Comparison of ENCODE assay signal across 21 cellular contexts in genomic region chr6:150084426-150084825, GRCh38. TPM values are rescaled to one million over a fixed set of nuclear protein-coding genes. Genes with fewer than 3 reads are reported as not detected.
DNase-seq lines count a peak whose midpoint lies in the region; ATAC-seq, FAIRE-seq and TF ChIP-seq lines count a peak whose summit lies in the region.
"Had no signal": no experiment of that assay in that cellular context is flagged by ENCODE, and none has a peak within 500 bp of the region (broad histone marks: within the 10 kb centered on the region; RNA-seq: fewer than 3 reads in every experiment).

No MANE protein-coding gene starts in this region.

- no peak overlapping the region for H3K27ac Mint-ChIP-seq in endodermal cell
- H3K27ac Mint-ChIP-seq: CD4-positive, alpha-beta memory T cell; HFFc6 had no signal

- intact Hi-C loops in HepG2 (cut with micrococcal nuclease; ENCODE audit: unreplicated experiment), result no loop called here
- intact Hi-C loops in right lobe of liver (cut with DNase I), result loop anchor here (5.0 to 10.0 kb wide), 3 partner anchors 248 to 310 kb away; no protein-coding TSS in a partner anchor

- H3K9me3 Mint-ChIP-seq in endodermal cell, result peaks cover 2% of the 10 kb centered on the region
- H3K9me3 Mint-ChIP-seq: CD4-positive, alpha-beta memory T cell; HFFc6 had no signal

- 11% methylated on average over 7 of the region's 7 CpGs for WGBS in HepG2 (ENCODE audit: low lambda C conversion rate)
- WGBS in right lobe of liver (ENCODE audit: insufficient coverage, low coverage, low lambda C conversion rate, missing lambda C conversion rate), result 71% methylated on average over 7 of the region's 7 CpGs
- 89 to 93% methylated on average over 6 to 7 of the region's 7 CpGs for WGBS in endodermal cell (ENCODE audit: insufficient coverage in 1 of 2, insufficient read length in 1 of 2), 2 experiments

- H3K9ac ChIP-seq in HepG2 (ENCODE audit: insufficient read depth, low read depth, low read length), result no peak overlapping the region
- no peak overlapping the region for H3K9ac ChIP-seq in endodermal cell (ENCODE audit: extremely low read depth, low read length, poor library complexity, severe bottlenecking)

- TF ChIP-seq EP300 in HepG2 (IDR thresholded peaks at IDR 0.05; ENCODE audit: low read depth in 2 of 2, low read length in 2 of 2) (no peak), HepG2 (CRISPR knock-in tag; IDR thresholded peaks at IDR 0.05; ENCODE audit: borderline replicate concordance) (no peak)

- H3K27me3 Mint-ChIP-seq in endodermal cell (ENCODE audit: insufficient read depth), result no peaks in the 10 kb centered on the region

- H4K20me1 ChIP-seq in HepG2 (ENCODE audit: insufficient read depth, low read length), result no peaks in the 10 kb centered on the region

- no peaks in the 10 kb centered on the region for H3K79me2 ChIP-seq in HepG2 (ENCODE audit: insufficient read depth, low read length)

- CTCF ChIA-PET in HepG2 (lab: Yijun Ruan, JAX; ENCODE audit: low intra/inter-chr PET ratio, low total read pairs), result no interaction called here

- in situ Hi-C loops in HepG2 (cut with HindIII; ENCODE audit: extremely low pct_ligation_motif_present, low pct_unique_long_range_greater_than_20kb), result loop anchor here (5.0 to 10.0 kb wide), 2 partner anchors 253 to 730 kb away; no protein-coding TSS in a partner anchor

- no peak for TF ChIP-seq CTCF in HepG2 (CRISPR knock-in tag; IDR thresholded peaks at IDR 0.05)
- no peak for TF ChIP-seq CTCF in right lobe of liver (IDR thresholded peaks at IDR 0.05)
- no peak for TF ChIP-seq CTCF in endodermal cell (conservative IDR thresholded peaks at IDR 0.05)

- H3K4me1 ChIP-seq in HepG2 (ENCODE audit: insufficient read depth, low read length) (no peaks in the 10 kb centered on the region), right lobe of liver (no peaks in the 10 kb centered on the region), endodermal cell (ENCODE audit: control insufficient read depth, insufficient read depth, low read length) (no peaks in the 10 kb centered on the region)
- H3K4me1 ChIP-seq: HAP-1 had no signal

- H3K9me3 ChIP-seq in HepG2 (ENCODE audit: low read length) (no peaks in the 10 kb centered on the region), right lobe of liver (no peaks in the 10 kb centered on the region), endodermal cell (ENCODE audit: control insufficient read depth, low read length) (no peaks in the 10 kb centered on the region)
- H3K9me3 ChIP-seq: HAP-1 had no signal

- no peak for TF ChIP-seq RAD21 in HepG2 (CRISPR knock-in tag; IDR thresholded peaks at IDR 0.05)

- TF ChIP-seq POLR2A in HepG2 (IDR thresholded peaks at IDR 0.05; ENCODE audit: insufficient read depth in 1 of 2, low read depth in 2 of 2, low read length in 2 of 2) (no peak), right lobe of liver (IDR thresholded peaks at IDR 0.05) (no peak)

- no peak overlapping the region for H3K4me2 ChIP-seq in HepG2 (ENCODE audit: low read depth, low read length)

- peaks cover 0 to 14% of the 10 kb centered on the region in 2 experiments; a peak in 1 of 5 replicates for H3K27me3 ChIP-seq in HepG2 (ENCODE audit: control insufficient read depth in 1 of 2, insufficient read depth in 2 of 2, low read length in 2 of 2)
- H3K27me3 ChIP-seq in right lobe of liver, result no peaks in the 10 kb centered on the region
- H3K27me3 ChIP-seq in endodermal cell (ENCODE audit: control insufficient read depth, insufficient read depth, low read length, poor library complexity, severe bottlenecking), result no peaks in the 10 kb centered on the region

- no peak overlapping the region for H3K27ac ChIP-seq in HepG2 (ENCODE audit: extremely low read length, insufficient read depth, low read length)
- H3K27ac ChIP-seq in right lobe of liver, result no peak overlapping the region
- no peak overlapping the region for H3K27ac ChIP-seq in endodermal cell (ENCODE audit: low read depth, low read length)

- H3K4me3 ChIP-seq in HepG2 (replicated peaks in 1 of 3; ENCODE audit: insufficient read depth in 1 of 3, low read depth in 2 of 3, low read length in 3 of 3), result no peak overlapping the region
- no peak overlapping the region for H3K4me3 ChIP-seq in right lobe of liver
- H3K4me3 ChIP-seq in endodermal cell (ENCODE audit: low read length), result no peak overlapping the region
- H3K4me3 ChIP-seq: HAP-1 had no signal

- H3K36me3 ChIP-seq in HepG2 (replicated peaks in 1 of 2; ENCODE audit: control insufficient read depth in 1 of 2, insufficient read depth in 2 of 2, low read length in 2 of 2), result no peaks in the 10 kb centered on the region
- H3K36me3 ChIP-seq in right lobe of liver, result no peaks in the 10 kb centered on the region
- H3K36me3 ChIP-seq in endodermal cell (ENCODE audit: control insufficient read depth, insufficient read depth, low read length), result no peaks in the 10 kb centered on the region
- H3K36me3 ChIP-seq: HAP-1 had no signal

- DNase-seq in HepG2 (ENCODE audit: low spot score) (no peak), right lobe of liver (no peak), endodermal cell (peak; percentile 36), mesenteric fat pad (ENCODE audit: low spot score) (peak; percentile 33), SK-N-DZ (ENCODE audit: low spot score) (no peak), SHP77 treated with DMSO at 0.1 percent for 48 hours (lab: John Stamatoyannopoulos, UW) (no peak)
- DNase-seq: C1 segment of cervical spinal cord; Calu3; CD4-positive, alpha-beta memory T cell; COR-L47; DMS153; DND-41; GOT3; HFFc6 had no signal

- no TSS peak for BruUV-seq in HepG2 (replicated peaks; lab: Mats Ljungman, UMichigan)

- H3K36me3 Mint-ChIP-seq in endodermal cell (ENCODE audit: low read depth), result no peaks in the 10 kb centered on the region
- H3K36me3 Mint-ChIP-seq: CD4-positive, alpha-beta memory T cell had no signal

- ATAC-seq in HepG2, result no peak
- ATAC-seq in right lobe of liver, result no peak

- H2AFZ ChIP-seq in HepG2 (ENCODE audit: low read length), result no peak overlapping the region

- peaks cover 3% of the 10 kb centered on the region for H3K4me1 Mint-ChIP-seq in endodermal cell

- POLR2A ChIA-PET in HepG2 (lab: Yijun Ruan, JAX), result interaction anchor here (0.5 kb wide), 1 partner anchor 205 kb away, joined by 3 read pairs; no protein-coding TSS in a partner anchor

- H3K4me3 Mint-ChIP-seq in endodermal cell, result no peak overlapping the region
- H3K4me3 Mint-ChIP-seq: CD4-positive, alpha-beta memory T cell; HFFc6 had no signal

- FAIRE-seq in HepG2 (lab: Jason Lieb, UNC), result no peak
- FAIRE-seq: G401.6, GM12892, H54 had no signal

RNA-seq across cellular contexts. Expression of gene ULBP3, which starts 15.5 kb away (rescaled TPM):
- total RNA-seq in HepG2 (2016; rRNA removed; fragmentation: Illumina TruSeq; extraction: Trizol) (0.42 and 0.56 TPM in 2 replicates), right lobe of liver (1 to 10 TPM in 3 of 6 experiments, under 1 TPM in 3; 0.34 to 1.7 (median 0.89) TPM), endodermal cell (1 to 10 TPM; 4.4 to 5.4 TPM), mesenteric fat pad (3.0 TPM)
- total RNA-seq in HepG2 (2016; cell fraction: cytosol; rRNA removed; fragmentation: Illumina TruSeq; extraction: Trizol; ENCODE audit: low read depth), result not detected in 2 replicates
- 0.19 and 0.78 TPM in 2 replicates for total RNA-seq in HepG2 (2016; cell fraction: insoluble cytoplasmic fraction; rRNA removed; fragmentation: Illumina TruSeq; extraction: Trizol)
- total RNA-seq in HepG2 (2016; cell fraction: membrane; rRNA removed; fragmentation: Illumina TruSeq; extraction: Trizol), result 0.28 and 0.43 TPM in 2 replicates
- total RNA-seq in HepG2 (2016; cell fraction: nucleus; rRNA removed; fragmentation: Illumina TruSeq; extraction: Trizol), result 0.94 and 0.96 TPM in 2 replicates
- 0.22 and 0.48 TPM in 2 replicates for polyA plus RNA-seq in HepG2 (2011; rRNA removed)
- 0.41 and 0.51 TPM in 2 replicates for polyA plus RNA-seq in HepG2 (2011; cell fraction: cytosol; rRNA removed)
- polyA plus RNA-seq in HepG2 (2011; cell fraction: nucleus; rRNA removed), result 0.14 TPM in 1 of 2 replicates, not detected in the other
- not detected in 2 replicates for polyA plus RNA-seq in HepG2 (2012)
- polyA plus RNA-seq in HepG2 (2016; cell fraction: cytosol; fragmentation: Illumina TruSeq; extraction: Trizol; ENCODE audit: low read depth), result not detected in 2 replicates
- polyA plus RNA-seq in HepG2 (2016; cell fraction: insoluble cytoplasmic fraction; fragmentation: Illumina TruSeq; extraction: Trizol; ENCODE audit: low read depth), result 0.38 TPM in 1 of 2 replicates, not detected in the other
- not detected in 2 replicates for polyA plus RNA-seq in HepG2 (2016; cell fraction: membrane; fragmentation: Illumina TruSeq; extraction: Trizol; ENCODE audit: low read depth)
- not detected in 2 replicates for polyA plus RNA-seq in HepG2 (2016; cell fraction: nucleus; fragmentation: Illumina TruSeq; extraction: Trizol; ENCODE audit: insufficient read depth, low read depth)
- 0.30 and 10.9 TPM in 2 replicates for polyA minus RNA-seq in HepG2 (2011; rRNA and poly(A)+ RNA removed; ENCODE audit: low replicate concordance)
- 0.79 TPM in 1 of 2 replicates, not detected in the other for polyA minus RNA-seq in HepG2 (2011; cell fraction: cytosol; rRNA and poly(A)+ RNA removed)
- not detected in 2 replicates for polyA minus RNA-seq in HepG2 (2011; cell fraction: nucleus; rRNA and poly(A)+ RNA removed)
- polyA plus RNA-seq in endodermal cell (2013, experiment 1 of 2), result 13.8 TPM
- polyA plus RNA-seq in endodermal cell (2013, experiment 2 of 2), result 14.7 TPM
- polyA plus RNA-seq in SK-N-DZ (2014; cell fraction: cytosol; rRNA removed), result 0.65 and 3.8 TPM in 2 replicates
- polyA plus RNA-seq in SK-N-DZ (2014; cell fraction: nucleus; rRNA removed), result 1.1 and 1.5 TPM in 2 replicates

RNA-seq across cellular contexts. Expression of gene PPP1R14C, which starts 58.4 kb away (rescaled TPM):
- total RNA-seq in HepG2 (2016; rRNA removed; fragmentation: Illumina TruSeq; extraction: Trizol) (not detected in 2 replicates), right lobe of liver (not detected), endodermal cell (under 1 TPM; 0.20 to 0.29 TPM), mesenteric fat pad (0.26 TPM)
- not detected in 2 replicates for total RNA-seq in HepG2 (2016; cell fraction: cytosol; rRNA removed; fragmentation: Illumina TruSeq; extraction: Trizol; ENCODE audit: low read depth)
- not detected in 2 replicates for total RNA-seq in HepG2 (2016; cell fraction: insoluble cytoplasmic fraction; rRNA removed; fragmentation: Illumina TruSeq; extraction: Trizol)
- not detected in 2 replicates for total RNA-seq in HepG2 (2016; cell fraction: membrane; rRNA removed; fragmentation: Illumina TruSeq; extraction: Trizol)
- not detected in 2 replicates for total RNA-seq in HepG2 (2016; cell fraction: nucleus; rRNA removed; fragmentation: Illumina TruSeq; extraction: Trizol)
- not detected in 2 replicates for polyA plus RNA-seq in HepG2 (2011; rRNA removed)
- polyA plus RNA-seq in HepG2 (2011; cell fraction: cytosol; rRNA removed), result not detected in 2 replicates
- polyA plus RNA-seq in HepG2 (2011; cell fraction: nucleus; rRNA removed), result not detected in 2 replicates
- polyA plus RNA-seq in HepG2 (2012), result not detected in 2 replicates
- polyA plus RNA-seq in HepG2 (2016; cell fraction: cytosol; fragmentation: Illumina TruSeq; extraction: Trizol; ENCODE audit: low read depth), result not detected in 2 replicates
- polyA plus RNA-seq in HepG2 (2016; cell fraction: insoluble cytoplasmic fraction; fragmentation: Illumina TruSeq; extraction: Trizol; ENCODE audit: low read depth), result not detected in 2 replicates
- not detected in 2 replicates for polyA plus RNA-seq in HepG2 (2016; cell fraction: membrane; fragmentation: Illumina TruSeq; extraction: Trizol; ENCODE audit: low read depth)
- not detected in 2 replicates for polyA plus RNA-seq in HepG2 (2016; cell fraction: nucleus; fragmentation: Illumina TruSeq; extraction: Trizol; ENCODE audit: insufficient read depth, low read depth)
- not detected in 2 replicates for polyA minus RNA-seq in HepG2 (2011; rRNA and poly(A)+ RNA removed; ENCODE audit: low replicate concordance)
- polyA minus RNA-seq in HepG2 (2011; cell fraction: cytosol; rRNA and poly(A)+ RNA removed), result not detected in 2 replicates
- not detected in 2 replicates for polyA minus RNA-seq in HepG2 (2011; cell fraction: nucleus; rRNA and poly(A)+ RNA removed)
- 42.5 TPM for polyA plus RNA-seq in endodermal cell (2013, experiment 1 of 2)
- polyA plus RNA-seq in endodermal cell (2013, experiment 2 of 2), result 47.4 TPM
- polyA plus RNA-seq in SK-N-DZ (2014; cell fraction: cytosol; rRNA removed), result not detected in 2 replicates
- polyA plus RNA-seq in SK-N-DZ (2014; cell fraction: nucleus; rRNA removed), result not detected in 2 replicates
- total RNA-seq: CD4-positive, alpha-beta memory T cell had no signal
- polyA plus RNA-seq: CD4-positive, alpha-beta memory T cell had no signal

RNA-seq across cellular contexts. Expression of gene RAET1L, which starts 59.1 kb away (rescaled TPM):
- total RNA-seq in HepG2 (2016; rRNA removed; fragmentation: Illumina TruSeq; extraction: Trizol) (not detected in 2 replicates), right lobe of liver (not detected), endodermal cell (not detected), mesenteric fat pad (not detected)
- total RNA-seq in HepG2 (2016; cell fraction: cytosol; rRNA removed; fragmentation: Illumina TruSeq; extraction: Trizol; ENCODE audit: low read depth), result not detected in 2 replicates
- not detected in 2 replicates for total RNA-seq in HepG2 (2016; cell fraction: insoluble cytoplasmic fraction; rRNA removed; fragmentation: Illumina TruSeq; extraction: Trizol)
- not detected in 2 replicates for total RNA-seq in HepG2 (2016; cell fraction: membrane; rRNA removed; fragmentation: Illumina TruSeq; extraction: Trizol)
- total RNA-seq in HepG2 (2016; cell fraction: nucleus; rRNA removed; fragmentation: Illumina TruSeq; extraction: Trizol), result not detected in 2 replicates
- polyA plus RNA-seq in HepG2 (2011; rRNA removed), result not detected in 2 replicates
- polyA plus RNA-seq in HepG2 (2011; cell fraction: cytosol; rRNA removed), result not detected in 2 replicates
- not detected in 2 replicates for polyA plus RNA-seq in HepG2 (2011; cell fraction: nucleus; rRNA removed)
- not detected in 2 replicates for polyA plus RNA-seq in HepG2 (2012)
- not detected in 2 replicates for polyA plus RNA-seq in HepG2 (2016; cell fraction: cytosol; fragmentation: Illumina TruSeq; extraction: Trizol; ENCODE audit: low read depth)
- not detected in 2 replicates for polyA plus RNA-seq in HepG2 (2016; cell fraction: insoluble cytoplasmic fraction; fragmentation: Illumina TruSeq; extraction: Trizol; ENCODE audit: low read depth)
- polyA plus RNA-seq in HepG2 (2016; cell fraction: membrane; fragmentation: Illumina TruSeq; extraction: Trizol; ENCODE audit: low read depth), result not detected in 2 replicates
- not detected in 2 replicates for polyA plus RNA-seq in HepG2 (2016; cell fraction: nucleus; fragmentation: Illumina TruSeq; extraction: Trizol; ENCODE audit: insufficient read depth, low read depth)
- polyA minus RNA-seq in HepG2 (2011; rRNA and poly(A)+ RNA removed; ENCODE audit: low replicate concordance), result 0.26 TPM in 1 of 2 replicates, not detected in the other
- not detected in 2 replicates for polyA minus RNA-seq in HepG2 (2011; cell fraction: cytosol; rRNA and poly(A)+ RNA removed)
- not detected in 2 replicates for polyA minus RNA-seq in HepG2 (2011; cell fraction: nucleus; rRNA and poly(A)+ RNA removed)
- not detected for polyA plus RNA-seq in endodermal cell (2013, experiment 1 of 2)
- polyA plus RNA-seq in endodermal cell (2013, experiment 2 of 2), result not detected
- polyA plus RNA-seq in SK-N-DZ (2014; cell fraction: cytosol; rRNA removed), result not detected in 2 replicates
- not detected in 2 replicates for polyA plus RNA-seq in SK-N-DZ (2014; cell fraction: nucleus; rRNA removed)
- total RNA-seq: A172; A673; CD4-positive, alpha-beta memory T cell; HFFc6 had no signal
- polyA plus RNA-seq: BJ; CD4-positive, alpha-beta memory T cell had no signal

Comparison
In these comparisons a context has a peak if more than half of its experiments do, and no peak if none do; other contexts are left out.
1. DNase-seq: peak in endodermal cell (single experiment) and mesenteric fat pad (single experiment); none in HepG2 (single experiment), right lobe of liver (0 of 3), SK-N-DZ (single experiment) and SHP77 treated with DMSO at 0.1 percent for 48 hours (single experiment).